In the genomic region with DNA sequence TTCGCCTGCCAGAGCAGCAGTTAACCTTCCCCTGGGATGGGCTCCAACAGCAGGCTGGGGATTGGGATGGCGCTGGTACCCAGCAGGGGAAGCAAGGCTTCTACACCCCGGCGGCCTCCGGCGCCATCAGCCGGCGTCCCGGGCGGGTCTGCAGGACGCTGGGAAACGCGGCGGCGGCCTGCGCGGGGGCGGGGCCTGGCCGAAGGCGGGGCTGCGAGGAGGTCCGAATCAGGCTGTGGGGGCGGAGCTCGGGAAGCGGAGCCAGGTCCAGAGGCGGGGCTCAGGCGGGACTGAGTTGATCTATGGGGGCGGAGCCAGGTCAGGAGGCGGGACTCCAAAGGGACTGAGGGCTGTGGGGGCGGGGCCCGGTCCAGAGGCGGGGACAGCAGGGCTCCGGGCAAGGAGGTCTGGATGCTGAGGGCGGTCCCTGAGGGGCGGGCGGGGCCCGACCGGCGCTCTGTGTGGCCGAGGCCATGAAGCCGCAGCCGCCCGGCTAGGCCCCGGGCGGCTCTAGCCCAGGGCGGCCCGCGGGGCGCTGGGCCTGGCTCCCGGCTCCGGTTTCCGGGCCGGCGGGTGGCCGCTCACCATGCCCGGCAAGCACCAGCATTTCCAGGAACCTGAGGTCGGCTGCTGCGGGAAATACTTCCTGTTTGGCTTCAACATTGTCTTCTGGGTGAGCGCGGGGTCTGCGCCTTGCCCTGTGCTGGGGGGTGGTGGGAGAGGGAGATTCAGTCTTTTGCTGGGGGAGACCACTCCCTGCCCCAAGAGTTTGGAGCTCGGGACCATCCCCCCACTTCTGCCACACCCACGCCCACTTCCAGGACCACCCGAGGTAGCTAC, we compare ENCODE assay signal across 8 cellular contexts. TPM values are rescaled to one million over a fixed set of nuclear protein-coding genes. Genes with fewer than 3 reads are reported as not detected.
A peak's percentile ranks its signal among the peaks of the same experiment; 100 is the strongest.
DNase-seq lines count a peak whose midpoint lies in the region; ATAC-seq and TF ChIP-seq lines count a peak whose summit lies in the region.

A gene with protein sequence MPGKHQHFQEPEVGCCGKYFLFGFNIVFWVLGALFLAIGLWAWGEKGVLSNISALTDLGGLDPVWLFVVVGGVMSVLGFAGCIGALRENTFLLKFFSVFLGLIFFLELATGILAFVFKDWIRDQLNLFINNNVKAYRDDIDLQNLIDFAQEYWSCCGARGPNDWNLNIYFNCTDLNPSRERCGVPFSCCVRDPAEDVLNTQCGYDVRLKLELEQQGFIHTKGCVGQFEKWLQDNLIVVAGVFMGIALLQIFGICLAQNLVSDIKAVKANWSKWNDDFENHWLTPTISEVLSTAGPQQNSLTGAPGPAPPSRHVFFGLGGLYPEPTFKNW (plus strand): TSS at position 455 of the 840 bp plus-strand sequence. CDS start 132 bp downstream, at position 587.

- H3K4me1 ChIP-seq in SK-N-SH (ENCODE audit: control insufficient read depth in 1 of 2, insufficient read depth in 2 of 2, low read depth in 1 of 2, low read length in 1 of 2), result peaks cover 4 to 42% of the 10 kb centered on the region in 2 experiments; a peak in 2 of 4 replicates
- peaks cover 29% of the 10 kb centered on the region for H3K4me1 ChIP-seq in suprapubic skin

- no peaks in the 10 kb centered on the region for H3F3A ChIP-seq in SK-N-SH (replicated peaks; ENCODE audit: insufficient read depth)

- H2AFZ ChIP-seq in SK-N-SH (ENCODE audit: low read depth), result peak within 1 kb of the TSS; percentile 96

- H3K36me3 ChIP-seq in SK-N-SH (replicated peaks in 1 of 2; ENCODE audit: control insufficient read depth in 1 of 2, insufficient read depth in 2 of 2, low read length in 1 of 2) (no peaks in the 10 kb centered on the region), suprapubic skin (no peaks in the 10 kb centered on the region)

- peak in 1 of 2 donors; percentile 41 for TF ChIP-seq POLR2A in suprapubic skin (IDR thresholded peaks at IDR 0.05)

- H3K9me2 ChIP-seq in SK-N-SH, result no peaks in the 10 kb centered on the region

- peak; percentile 91 for ATAC-seq in HG02588 (IDR thresholded peaks at IDR 0.05; ENCODE audit: unreplicated experiment)

- peaks cover 20% of the 10 kb centered on the region; the same call in 1 of the 2 replicates for H4K20me1 ChIP-seq in SK-N-SH (ENCODE audit: insufficient read depth)

- TF ChIP-seq EP300 in SK-N-SH (IDR thresholded peaks at IDR 0.05; ENCODE audit: borderline replicate concordance in 1 of 2, low read depth in 1 of 2, low read length in 1 of 2), result no peak; a peak in 1 of 4 replicates
- no peak for TF ChIP-seq EP300 in suprapubic skin (IDR thresholded peaks at IDR 0.05)

- H3K4me3 ChIP-seq in GM08714 (ENCODE audit: low read length), result peak within 1 kb of the TSS; percentile 72
- H3K4me3 ChIP-seq in SK-N-SH (ENCODE audit: low read depth in 2 of 2, low read length in 1 of 2), result peak within 1 kb of the TSS; percentile 89 to 94
- H3K4me3 ChIP-seq in suprapubic skin, result peak within 1 kb of the TSS; percentile 73

- peak within 1 kb of the TSS; percentile 98 for H3K9ac ChIP-seq in SK-N-SH

- DNase-seq in NCI-H1048 (lab: John Stamatoyannopoulos, UW) (peak; percentile 98), SK-N-SH (peak; percentile 100), germinal center (ENCODE audit: low spot score) (peak; percentile 100), nucleus accumbens (lab: John Stamatoyannopoulos, UW) (peak; percentile 80 to 100 (median 99)), suprapubic skin (ENCODE audit: low spot score in 2 of 2) (peak; percentile 100)
- peak; percentile 98 for DNase-seq in activated naive CD4-positive, alpha-beta T cell treated with anti-CD3 and anti-CD28 coated beads, Interleukin-2, amount 50 U/mL, for 16 hours

- H3K27ac ChIP-seq in SK-N-SH (ENCODE audit: low read depth in 2 of 2, low read length in 1 of 2) (peak within 1 kb of the TSS; percentile 52 to 87; a peak in 3 of 4 replicates), suprapubic skin (peak within 1 kb of the TSS; percentile 69)

- POLR2A ChIA-PET in SK-N-SH (lab: Yijun Ruan, JAX), result interaction anchor here (0.5 to 1.9 kb wide), 10 partner anchors 9 to 919 kb away, joined by 3 to 7 read pairs (median 4); a partner anchor contains a TSS

- no peaks in the 10 kb centered on the region for H3K9me3 ChIP-seq in SK-N-SH
- H3K9me3 ChIP-seq in suprapubic skin, result no peaks in the 10 kb centered on the region

- H3K4me2 ChIP-seq in SK-N-SH, result peak within 1 kb of the TSS; percentile 99

- TF ChIP-seq CTCF in SK-N-SH (IDR thresholded peaks at IDR 0.05) (peak; percentile 46), suprapubic skin (IDR thresholded peaks at IDR 0.05) (peak in 1 of 2 donors; percentile 7)

- CTCF ChIA-PET in SK-N-SH (lab: Yijun Ruan, JAX), result interaction anchor here (0.8 to 5.8 kb wide), 12 partner anchors 11 to 654 kb away, joined by 3 to 38 read pairs (median 6); a partner anchor contains a TSS

- WGBS in SK-N-SH (ENCODE audit: low lambda C conversion rate), result 0% methylated on average over 2 of the region's 64 CpGs
- 0% methylated on average over 11 of the region's 64 CpGs for WGBS in suprapubic skin

- peaks cover 46% of the 10 kb centered on the region for H3K79me2 ChIP-seq in SK-N-SH (ENCODE audit: insufficient read depth)

- H3K27me3 ChIP-seq in SK-N-SH (ENCODE audit: insufficient read depth), result no peaks in the 10 kb centered on the region
- no peaks in the 10 kb centered on the region for H3K27me3 ChIP-seq in suprapubic skin

- TF ChIP-seq RAD21 in SK-N-SH (IDR thresholded peaks at IDR 0.05; ENCODE audit: low read length), result peak; percentile 69

TF ChIP-seq in SK-N-SH, 30 proteins besides CTCF, POLR2A, EP300 and RAD21 (continues in another document):
- TF ChIP-seq RCOR1 (IDR thresholded peaks at IDR 0.05; ENCODE audit: low read length) (no peak), TEAD4 (IDR thresholded peaks at IDR 0.05; ENCODE audit: borderline replicate concordance, insufficient read depth) (0 out of 2 replicates have a peak, but pooled peaks have one; percentile 25), FOSL2 (IDR thresholded peaks at IDR 0.05; ENCODE audit: borderline replicate concordance, low read depth) (no peak), SMC3 (IDR thresholded peaks at IDR 0.05; ENCODE audit: low read depth, low read length) (peak; percentile 66), JUND (IDR thresholded peaks at IDR 0.05) (no peak)
- TF ChIP-seq, protein P1, sequence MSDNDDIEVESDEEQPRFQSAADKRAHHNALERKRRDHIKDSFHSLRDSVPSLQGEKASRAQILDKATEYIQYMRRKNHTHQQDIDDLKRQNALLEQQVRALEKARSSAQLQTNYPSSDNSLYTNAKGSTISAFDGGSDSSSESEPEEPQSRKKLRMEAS (IDR thresholded peaks at IDR 0.05; ENCODE audit: low read depth), result peak; percentile 79
- TF ChIP-seq, protein P2, sequence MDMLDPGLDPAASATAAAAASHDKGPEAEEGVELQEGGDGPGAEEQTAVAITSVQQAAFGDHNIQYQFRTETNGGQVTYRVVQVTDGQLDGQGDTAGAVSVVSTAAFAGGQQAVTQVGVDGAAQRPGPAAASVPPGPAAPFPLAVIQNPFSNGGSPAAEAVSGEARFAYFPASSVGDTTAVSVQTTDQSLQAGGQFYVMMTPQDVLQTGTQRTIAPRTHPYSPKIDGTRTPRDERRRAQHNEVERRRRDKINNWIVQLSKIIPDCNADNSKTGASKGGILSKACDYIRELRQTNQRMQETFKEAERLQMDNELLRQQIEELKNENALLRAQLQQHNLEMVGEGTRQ (IDR thresholded peaks at IDR 0.05; ENCODE audit: borderline replicate concordance, low read depth, low read length), result 0 out of 2 replicates have a peak, but pooled peaks have one; percentile 14
- TF ChIP-seq, protein P3, sequence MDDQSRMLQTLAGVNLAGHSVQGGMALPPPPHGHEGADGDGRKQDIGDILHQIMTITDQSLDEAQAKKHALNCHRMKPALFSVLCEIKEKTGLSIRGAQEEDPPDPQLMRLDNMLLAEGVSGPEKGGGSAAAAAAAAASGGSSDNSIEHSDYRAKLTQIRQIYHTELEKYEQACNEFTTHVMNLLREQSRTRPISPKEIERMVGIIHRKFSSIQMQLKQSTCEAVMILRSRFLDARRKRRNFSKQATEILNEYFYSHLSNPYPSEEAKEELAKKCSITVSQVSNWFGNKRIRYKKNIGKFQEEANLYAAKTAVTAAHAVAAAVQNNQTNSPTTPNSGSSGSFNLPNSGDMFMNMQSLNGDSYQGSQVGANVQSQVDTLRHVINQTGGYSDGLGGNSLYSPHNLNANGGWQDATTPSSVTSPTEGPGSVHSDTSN (IDR thresholded peaks at IDR 0.05), result peak; percentile 5; the same call in 1 of the 2 replicates
- TF ChIP-seq, protein P4, sequence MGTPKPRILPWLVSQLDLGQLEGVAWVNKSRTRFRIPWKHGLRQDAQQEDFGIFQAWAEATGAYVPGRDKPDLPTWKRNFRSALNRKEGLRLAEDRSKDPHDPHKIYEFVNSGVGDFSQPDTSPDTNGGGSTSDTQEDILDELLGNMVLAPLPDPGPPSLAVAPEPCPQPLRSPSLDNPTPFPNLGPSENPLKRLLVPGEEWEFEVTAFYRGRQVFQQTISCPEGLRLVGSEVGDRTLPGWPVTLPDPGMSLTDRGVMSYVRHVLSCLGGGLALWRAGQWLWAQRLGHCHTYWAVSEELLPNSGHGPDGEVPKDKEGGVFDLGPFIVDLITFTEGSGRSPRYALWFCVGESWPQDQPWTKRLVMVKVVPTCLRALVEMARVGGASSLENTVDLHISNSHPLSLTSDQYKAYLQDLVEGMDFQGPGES (IDR thresholded peaks at IDR 0.05; ENCODE audit: low read depth, low read length), result no peak

RNA-seq across cellular contexts. Expression of the gene that starts here (rescaled TPM):
- 61.7 and 68.4 TPM in 2 replicates for polyA plus RNA-seq in SK-N-SH (2012; rRNA removed)
- polyA plus RNA-seq in SK-N-SH (2012; cell fraction: cytosol; rRNA removed), result 34.9 and 52.3 TPM in 2 replicates
- 80.2 and 104 TPM in 2 replicates for polyA plus RNA-seq in SK-N-SH (2012; cell fraction: nucleus; rRNA removed)
- 10 to 100 TPM; 14.6 to 22.3 (median 17.7) TPM for total RNA-seq in suprapubic skin

Comparison
In these comparisons a context has a peak if more than half of its experiments do, and no peak if none do; other contexts are left out.
1. Peak in every context shown above with its lines: DNase-seq, ATAC-seq, H3K4me3 ChIP-seq and H3K27ac ChIP-seq.